Comparison of ENCODE assay signal across 13 cellular contexts in the genomic region with DNA sequence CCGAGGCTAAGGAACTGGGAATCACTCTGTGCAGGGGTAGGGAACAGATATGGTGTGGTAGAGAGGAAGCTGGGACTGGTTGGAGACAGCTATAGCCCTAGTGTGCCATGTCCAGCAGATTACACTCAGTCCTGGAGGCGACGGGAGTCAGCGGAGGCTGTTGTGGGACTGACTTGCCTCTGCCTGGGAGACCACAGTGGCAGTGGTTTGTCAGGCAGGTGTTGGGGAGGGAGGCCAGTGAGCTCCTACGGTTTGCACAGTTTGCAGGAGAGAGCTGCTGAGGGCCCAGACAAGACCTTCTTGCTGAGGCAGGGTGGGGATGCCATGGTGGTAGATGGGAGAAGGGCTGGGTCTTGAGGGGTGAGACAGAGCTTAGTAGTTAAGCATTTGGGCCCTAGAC. TPM values are rescaled to one million over a fixed set of nuclear protein-coding genes. Genes with fewer than 3 reads are reported as not detected.
A peak's percentile ranks its signal among the peaks of the same experiment; 100 is the strongest.
DNase-seq lines count a peak whose midpoint lies in the region; ATAC-seq and TF ChIP-seq lines count a peak whose summit lies in the region.
"Had no signal": no experiment of that assay in that cellular context is flagged by ENCODE, and none has a peak within 500 bp of the region (broad histone marks: within the 10 kb centered on the region; RNA-seq: fewer than 3 reads in every experiment).

No MANE protein-coding gene starts in this region.

- ATAC-seq in activated CD4-positive, alpha-beta T cell treated with anti-CD3 and anti-CD28 coated beads for 36 hours = no peak
- ATAC-seq in activated CD8-positive, alpha-beta T cell treated with anti-CD3 and anti-CD28 coated beads for 36 hours = no peak
- ATAC-seq in gastroesophageal sphincter = no peak
- no peak for ATAC-seq in stimulated activated effector memory CD8-positive, alpha-beta T cell treated with anti-CD3 and anti-CD28 coated beads, Interleukin-12 subunit alpha, Interleukin-12 subunit beta, amount 100 ng/mL, for 72 hours

- H3K9me3 ChIP-seq in gastroesophageal sphincter (no peaks in the 10 kb centered on the region), GM23248 (ENCODE audit: low read depth) (no peaks in the 10 kb centered on the region)
- H3K9me3 ChIP-seq: uterus had no signal

- peaks cover 0 to 93% (median 56%) of the 10 kb centered on the region in 3 donors for H3K4me1 ChIP-seq in gastroesophageal sphincter
- H3K4me1 ChIP-seq in GM23248 (ENCODE audit: insufficient read depth) = peaks cover 18% of the 10 kb centered on the region; the same call in 1 of the 2 replicates

- WGBS in gastroesophageal sphincter (ENCODE audit: low coverage in 1 of 2), 2 donors = 61 to 92% methylated on average over 5 of the region's 5 CpGs
- WGBS in GM23248 (ENCODE audit: low coverage in 1 of 2, low lambda C conversion rate in 2 of 2, missing lambda C conversion rate in 2 of 2), 2 experiments = 73 to 83% methylated on average over 5 of the region's 5 CpGs

- H4K20me1 ChIP-seq in GM23248 (ENCODE audit: insufficient read depth) = no peaks in the 10 kb centered on the region

- TF ChIP-seq CTCF in activated CD8-positive, alpha-beta T cell treated with anti-CD3 and anti-CD28 coated beads for 36 hours (IDR thresholded peaks at IDR 0.05) = no peak
- no peak for TF ChIP-seq CTCF in gastroesophageal sphincter (IDR thresholded peaks at IDR 0.05)

- peak overlapping the region; percentile 92 for H3K27ac Mint-ChIP-seq in activated CD4-positive, alpha-beta T cell treated with anti-CD3 and anti-CD28 coated beads for 36 hours
- peak overlapping the region; percentile 91 for H3K27ac Mint-ChIP-seq in activated CD8-positive, alpha-beta T cell treated with anti-CD3 and anti-CD28 coated beads for 36 hours
- H3K27ac Mint-ChIP-seq in stimulated activated effector memory CD8-positive, alpha-beta T cell treated with anti-CD3 and anti-CD28 coated beads, Interleukin-12 subunit alpha, Interleukin-12 subunit beta, amount 100 ng/mL, for 72 hours = peak overlapping the region; percentile 82

- H3K27me3 Mint-ChIP-seq in activated CD4-positive, alpha-beta T cell treated with anti-CD3 and anti-CD28 coated beads for 36 hours = no peaks in the 10 kb centered on the region
- no peaks in the 10 kb centered on the region for H3K27me3 Mint-ChIP-seq in activated CD8-positive, alpha-beta T cell treated with anti-CD3 and anti-CD28 coated beads for 36 hours

- peaks cover 61% of the 10 kb centered on the region for H3K36me3 Mint-ChIP-seq in activated CD4-positive, alpha-beta T cell treated with anti-CD3 and anti-CD28 coated beads for 36 hours (ENCODE audit: low read depth)
- H3K36me3 Mint-ChIP-seq in activated CD8-positive, alpha-beta T cell treated with anti-CD3 and anti-CD28 coated beads for 36 hours (ENCODE audit: low read depth) = peaks cover 69% of the 10 kb centered on the region
- peaks cover 36% of the 10 kb centered on the region for H3K36me3 Mint-ChIP-seq in stimulated activated effector memory CD8-positive, alpha-beta T cell treated with anti-CD3 and anti-CD28 coated beads, Interleukin-12 subunit alpha, Interleukin-12 subunit beta, amount 100 ng/mL, for 72 hours

- intact Hi-C loops in activated CD4-positive, alpha-beta T cell treated with anti-CD3 and anti-CD28 coated beads for 36 hours (cut with DNase I, micrococcal nuclease) = no loop called here
- intact Hi-C loops in activated CD8-positive, alpha-beta T cell treated with anti-CD3 and anti-CD28 coated beads for 36 hours (cut with micrococcal nuclease) = loop anchor here (2.0 kb wide), 1 partner anchor 15 kb away; no protein-coding TSS in a partner anchor

- peak overlapping the region; percentile 86 for H3K4me3 Mint-ChIP-seq in activated CD4-positive, alpha-beta T cell treated with anti-CD3 and anti-CD28 coated beads for 36 hours
- H3K4me3 Mint-ChIP-seq in activated CD8-positive, alpha-beta T cell treated with anti-CD3 and anti-CD28 coated beads for 36 hours = peak overlapping the region; percentile 91
- peak overlapping the region; percentile 84 for H3K4me3 Mint-ChIP-seq in stimulated activated effector memory CD8-positive, alpha-beta T cell treated with anti-CD3 and anti-CD28 coated beads, Interleukin-12 subunit alpha, Interleukin-12 subunit beta, amount 100 ng/mL, for 72 hours

- H3K4me3 ChIP-seq in gastroesophageal sphincter (no peak overlapping the region), GM23248 (no peak overlapping the region)
- H3K4me3 ChIP-seq: uterus had no signal

- no peaks in the 10 kb centered on the region for H3K27me3 ChIP-seq in gastroesophageal sphincter
- no peaks in the 10 kb centered on the region for H3K27me3 ChIP-seq in GM23248 (replicated peaks; ENCODE audit: insufficient read depth)
- H3K27me3 ChIP-seq: uterus had no signal

- no peaks in the 10 kb centered on the region for H3K9me3 Mint-ChIP-seq in activated CD4-positive, alpha-beta T cell treated with anti-CD3 and anti-CD28 coated beads for 36 hours (ENCODE audit: low read depth)
- no peaks in the 10 kb centered on the region for H3K9me3 Mint-ChIP-seq in activated CD8-positive, alpha-beta T cell treated with anti-CD3 and anti-CD28 coated beads for 36 hours
- H3K9me3 Mint-ChIP-seq in stimulated activated effector memory CD8-positive, alpha-beta T cell treated with anti-CD3 and anti-CD28 coated beads, Interleukin-12 subunit alpha, Interleukin-12 subunit beta, amount 100 ng/mL, for 72 hours = no peaks in the 10 kb centered on the region
- H3K9me3 Mint-ChIP-seq: nephron had no signal

- TF ChIP-seq POLR2A in gastroesophageal sphincter (IDR thresholded peaks at IDR 0.05) = no peak

- no peak overlapping the region for H3K4me2 ChIP-seq in GM23248 (ENCODE audit: unreplicated experiment)

- H3K79me2 ChIP-seq in GM23248 (ENCODE audit: insufficient read depth) = peaks cover 97% of the 10 kb centered on the region

- H3K9me2 ChIP-seq in GM23248 (ENCODE audit: insufficient read depth) = no peaks in the 10 kb centered on the region

- POLR2A ChIA-PET in activated CD4-positive, alpha-beta T cell treated with anti-CD3 and anti-CD28 coated beads for 36 hours (lab: Charles Lee) = interaction anchor here (1.0 to 2.7 kb wide), 3 partner anchors 12 to 15 kb away, joined by 3 to 13 read pairs (median 4); no protein-coding TSS in a partner anchor
- POLR2A ChIA-PET in activated CD8-positive, alpha-beta T cell treated with anti-CD3 and anti-CD28 coated beads for 36 hours (lab: Charles Lee) = interaction anchor here (0.9 to 15.4 kb wide), 4 partner anchors 10 to 187 kb away, joined by 3 to 361 read pairs (median 3); no protein-coding TSS in a partner anchor

- H3K27ac ChIP-seq in gastroesophageal sphincter = peak overlapping the region in 3 of 4 donors; percentile 98 to 99 (median 99)
- H3K27ac ChIP-seq in GM23248 = no peak overlapping the region

- CTCF ChIA-PET in activated CD4-positive, alpha-beta T cell treated with anti-CD3 and anti-CD28 coated beads for 36 hours (lab: Charles Lee) = interaction anchor here (0.5 to 3.9 kb wide), 7 partner anchors 8 to 152 kb away, joined by 3 to 30 read pairs (median 6); no protein-coding TSS in a partner anchor
- CTCF ChIA-PET in activated CD8-positive, alpha-beta T cell treated with anti-CD3 and anti-CD28 coated beads for 36 hours (lab: Charles Lee) = interaction anchor here (0.7 to 14.5 kb wide), 9 partner anchors 7 to 197 kb away, joined by 3 to 209 read pairs (median 7); no protein-coding TSS in a partner anchor

- peaks cover 80% of the 10 kb centered on the region for H3K4me1 Mint-ChIP-seq in activated CD4-positive, alpha-beta T cell treated with anti-CD3 and anti-CD28 coated beads for 36 hours
- H3K4me1 Mint-ChIP-seq in activated CD8-positive, alpha-beta T cell treated with anti-CD3 and anti-CD28 coated beads for 36 hours (ENCODE audit: low read depth) = peaks cover 83% of the 10 kb centered on the region
- H3K4me1 Mint-ChIP-seq in stimulated activated effector memory CD8-positive, alpha-beta T cell treated with anti-CD3 and anti-CD28 coated beads, Interleukin-12 subunit alpha, Interleukin-12 subunit beta, amount 100 ng/mL, for 72 hours = peaks cover 89% of the 10 kb centered on the region

- in situ Hi-C loops in GM23248 (cut with MboI) = no loop called here

- no peak overlapping the region for H2AFZ ChIP-seq in GM23248

- H3F3A ChIP-seq in GM23248 (ENCODE audit: insufficient read depth) = no peaks in the 10 kb centered on the region

- H3K9ac ChIP-seq in GM23248 = no peak overlapping the region

- TF ChIP-seq EP300 in gastroesophageal sphincter (IDR thresholded peaks at IDR 0.05) = no peak

- H3K36me3 ChIP-seq in gastroesophageal sphincter = peaks cover 0 to 8% of the 10 kb centered on the region in 2 donors
- H3K36me3 ChIP-seq in GM23248 (ENCODE audit: low read depth) = no peaks in the 10 kb centered on the region
- H3K36me3 ChIP-seq: uterus had no signal

- DNase-seq in activated CD4-positive, alpha-beta T cell treated with anti-CD3 and anti-CD28 coated beads for 36 hours = peak; percentile 41
- DNase-seq in activated CD4-positive, alpha-beta T cell treated with anti-CD3 and anti-CD28 coated beads for 4 hours = no peak
- DNase-seq in activated CD8-positive, alpha-beta T cell treated with anti-CD3 and anti-CD28 coated beads for 36 hours = no peak
- DNase-seq in stimulated activated effector memory CD8-positive, alpha-beta T cell treated with anti-CD3 and anti-CD28 coated beads, Interleukin-12 subunit alpha, Interleukin-12 subunit beta, amount 100 ng/mL, for 72 hours (ENCODE audit: low spot score in 2 of 2) = no peak
- DNase-seq in AG20443 (ENCODE audit: low spot score) (no peak), GM23248 (no peak), SW480 (ENCODE audit: low spot score) (no peak)
- DNase-seq: EL; NCI-H1436 treated with DMSO at 0.1 percent for 48 hours; stimulated activated CD4-positive, alpha-beta T cell treated with anti-CD3 and anti-CD28 coated beads, Interleukin-4, amount 100 ng/mL, for 4 hours had no signal

RNA-seq across cellular contexts. Expression of a gene that starts 4.9 kb away (rescaled TPM):
- 100 to 1,000 TPM; 185 to 230 TPM for total RNA-seq in activated CD4-positive, alpha-beta T cell treated with anti-CD3 and anti-CD28 coated beads for 36 hours
- total RNA-seq in activated CD8-positive, alpha-beta T cell treated with anti-CD3 and anti-CD28 coated beads for 36 hours = 100 to 1,000 TPM; 259 to 260 TPM
- total RNA-seq in gastroesophageal sphincter = 100 to 1,000 TPM in 2 of 4 donors, 10 to 100 TPM in 2; 42.3 to 173 (median 94.7) TPM
- 29.8 and 32.6 TPM in 2 replicates for total RNA-seq in GM23248 (2014; rRNA removed; shearing (Covaris generic))
- 4.8 and 8.3 TPM in 2 replicates for polyA plus RNA-seq in GM23248 (2016; fragmentation: Nextera tagmentation; extraction: Ambion mirVana)
